In the genomic region with DNA sequence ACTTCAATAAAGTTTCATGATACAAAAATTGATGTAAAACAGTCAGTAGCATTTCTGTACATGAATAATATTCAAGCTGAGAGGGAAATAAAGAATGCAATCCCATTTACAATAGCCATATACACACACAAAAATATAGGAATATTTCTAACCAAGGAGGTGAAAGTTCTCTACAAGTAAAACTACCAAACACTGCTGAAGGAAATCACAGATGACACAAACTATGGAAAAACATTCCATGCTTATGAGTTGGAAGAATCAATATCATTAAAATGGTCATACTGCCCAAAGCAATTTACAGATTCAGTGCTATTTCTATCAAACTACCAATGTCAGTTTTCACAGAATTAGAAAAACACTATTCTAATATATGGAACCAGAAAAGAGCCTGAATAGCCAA, we compare ENCODE assay signal across 25 cellular contexts.
"Had no signal": no experiment of that assay in that cellular context is flagged by ENCODE, and none has a peak within 500 bp of the region (broad histone marks: within the 10 kb centered on the region; RNA-seq: fewer than 3 reads in every experiment).

No MANE protein-coding gene starts in this region.

- H3K4me3 ChIP-seq: coronary artery, dorsolateral prefrontal cortex, esophagus squamous epithelium, gastrocnemius medialis, heart right ventricle, left lung, lower lobe of right lung, mucosa of descending colon had no signal

- H3K9me3 Mint-ChIP-seq: effector memory CD8-positive, alpha-beta T cell; endodermal cell had no signal

- ATAC-seq: effector memory CD8-positive, alpha-beta T cell; esophagus mucosa; gastrocnemius medialis; heart right ventricle; left cardiac atrium; left lung; left ventricle myocardium superior; lower lobe of right lung; mucosa of descending colon; naive thymus-derived CD8-positive, alpha-beta T cell had no signal

- H3K27ac Mint-ChIP-seq: effector memory CD8-positive, alpha-beta T cell; endodermal cell; mesothelial cell of epicardium; naive B cell; naive thymus-derived CD8-positive, alpha-beta T cell had no signal

- H3K4me1 ChIP-seq: gastrocnemius medialis, heart right ventricle, left lung, lower lobe of right lung had no signal

- H3K36me3 ChIP-seq: esophagus squamous epithelium, gastrocnemius medialis, heart right ventricle, left lung, lower lobe of right lung had no signal

- H3K4me3 Mint-ChIP-seq: effector memory CD8-positive, alpha-beta T cell; endodermal cell; mesothelial cell of epicardium; naive B cell; naive thymus-derived CD8-positive, alpha-beta T cell had no signal

- H3K27ac ChIP-seq: coronary artery, epithelial cell of prostate, gastrocnemius medialis, heart right ventricle, left lung, lower lobe of right lung had no signal

- H3K27me3 Mint-ChIP-seq: effector memory CD8-positive, alpha-beta T cell; naive B cell had no signal

- DNase-seq: dermis blood vessel endothelial cell; dorsolateral prefrontal cortex; effector CD4-positive, alpha-beta T cell; effector memory CD8-positive, alpha-beta T cell; endodermal cell; erythroblast; esophagus squamous epithelium; foreskin melanocyte; gastrocnemius medialis; glutamatergic neuron; head of caudate nucleus; heart right ventricle; hippocampal formation; left cardiac atrium; left lung; left ventricle myocardium superior; lower lobe of right lung; mesenchymal stem cell; mucosa of descending colon; naive B cell; naive thymus-derived CD8-positive, alpha-beta T cell had no signal

- H3K27me3 ChIP-seq: dorsolateral prefrontal cortex, esophagus squamous epithelium, gastrocnemius medialis, heart right ventricle, left lung had no signal

- H3K36me3 Mint-ChIP-seq: naive B cell had no signal

- H3K4me1 Mint-ChIP-seq: naive B cell; naive thymus-derived CD8-positive, alpha-beta T cell had no signal

- H3K9me3 ChIP-seq: esophagus squamous epithelium, gastrocnemius medialis, left lung, lower lobe of right lung, mucosa of descending colon had no signal
